35 cellular contexts compared by ENCODE assay signal in genomic region chr12:51339750-51340149, GRCh38. TPM values are rescaled to one million over a fixed set of nuclear protein-coding genes. Genes with fewer than 3 reads are reported as not detected.
"Had no signal": no experiment of that assay in that cellular context is flagged by ENCODE, and none has a peak within 500 bp of the region (broad histone marks: within the 10 kb centered on the region; RNA-seq: fewer than 3 reads in every experiment).

No MANE protein-coding gene starts in this region.

- H3K9me3 ChIP-seq: esophagus squamous epithelium, heart right ventricle, left lung, mucosa of descending colon, prostate gland, right atrium auricular region, sigmoid colon, testis, tibial artery, upper lobe of left lung had no signal

- H3K4me3 ChIP-seq: esophagus squamous epithelium, heart right ventricle, left lung, mucosa of descending colon, prostate gland, right atrium auricular region, sigmoid colon, testis, tibial artery, upper lobe of left lung had no signal

- ATAC-seq: effector memory CD8-positive, alpha-beta T cell; heart right ventricle; left cardiac atrium; left lung; mucosa of descending colon; stimulated activated memory B cell treated with anti-CD40 and anti-IgM and Interleukin-4, amounts not matched to agents 10 μg/mL and 1 μg/mL and 100 μg/mL, for 72 hours; stimulated activated naive CD8-positive, alpha-beta T cell treated with anti-CD3 and anti-CD28 coated beads, Interleukin-15, Interleukin-2, amounts not matched to agents 100 U/mL and 50 U/mL, for 24 hours had no signal

- H3K27me3 ChIP-seq: esophagus squamous epithelium, heart right ventricle, left lung, right atrium auricular region, sigmoid colon, testis, tibial artery, upper lobe of left lung had no signal

- FAIRE-seq: endometrium, islet of Langerhans, urothelium cell line had no signal

- DNase-seq: cortex of kidney; effector memory CD8-positive, alpha-beta T cell; erythroblast; esophagus squamous epithelium; foreskin melanocyte; glutamatergic neuron; heart right ventricle; hippocampal formation; left cardiac atrium; left lung; mesenchymal stem cell; mucosa of descending colon; naive B cell; nucleus accumbens; sigmoid colon; stimulated activated CD4-positive, alpha-beta T cell treated with anti-CD3 and anti-CD28 coated beads, Interleukin-4, amount 100 ng/mL, for 4 hours; stimulated activated naive CD8-positive, alpha-beta T cell treated with anti-CD3 and anti-CD28 coated beads, Interleukin-15, Interleukin-2, amounts not matched to agents 100 U/mL and 50 U/mL, for 24 hours; substantia nigra; testis; tibial artery; upper lobe of left lung had no signal

- H3K27ac ChIP-seq: esophagus squamous epithelium, heart right ventricle, left lung, prostate gland, right atrium auricular region, sigmoid colon, testis, tibial artery, upper lobe of left lung had no signal

- H3K36me3 ChIP-seq: esophagus squamous epithelium, heart right ventricle, left lung, prostate gland, right atrium auricular region, sigmoid colon, tibial artery, upper lobe of left lung had no signal

- H3K4me1 ChIP-seq: prostate gland had no signal

RNA-seq across cellular contexts. Expression of gene CELA1, which starts 6.7 kb away (rescaled TPM):
- total RNA-seq: dermis microvascular lymphatic vessel endothelial cell, esophagus squamous epithelium, heart right ventricle, kidney epithelial cell, left cardiac atrium, left lung, lower leg skin, lung microvascular endothelial cell, mesothelial cell of epicardium, mucosa of descending colon, neural crest cell, osteocyte, prostate gland, right atrium auricular region, sigmoid colon, skeletal muscle tissue, upper lobe of left lung had no signal
- polyA plus RNA-seq: heart right ventricle, sigmoid colon had no signal

RNA-seq across cellular contexts. Expression of gene BIN2, which starts 15.8 kb away (rescaled TPM):
- total RNA-seq: dermis microvascular lymphatic vessel endothelial cell, kidney epithelial cell, lung microvascular endothelial cell, neural crest cell, osteocyte had no signal
